Comparison of ENCODE assay signal across 7 cellular contexts in the genomic region with DNA sequence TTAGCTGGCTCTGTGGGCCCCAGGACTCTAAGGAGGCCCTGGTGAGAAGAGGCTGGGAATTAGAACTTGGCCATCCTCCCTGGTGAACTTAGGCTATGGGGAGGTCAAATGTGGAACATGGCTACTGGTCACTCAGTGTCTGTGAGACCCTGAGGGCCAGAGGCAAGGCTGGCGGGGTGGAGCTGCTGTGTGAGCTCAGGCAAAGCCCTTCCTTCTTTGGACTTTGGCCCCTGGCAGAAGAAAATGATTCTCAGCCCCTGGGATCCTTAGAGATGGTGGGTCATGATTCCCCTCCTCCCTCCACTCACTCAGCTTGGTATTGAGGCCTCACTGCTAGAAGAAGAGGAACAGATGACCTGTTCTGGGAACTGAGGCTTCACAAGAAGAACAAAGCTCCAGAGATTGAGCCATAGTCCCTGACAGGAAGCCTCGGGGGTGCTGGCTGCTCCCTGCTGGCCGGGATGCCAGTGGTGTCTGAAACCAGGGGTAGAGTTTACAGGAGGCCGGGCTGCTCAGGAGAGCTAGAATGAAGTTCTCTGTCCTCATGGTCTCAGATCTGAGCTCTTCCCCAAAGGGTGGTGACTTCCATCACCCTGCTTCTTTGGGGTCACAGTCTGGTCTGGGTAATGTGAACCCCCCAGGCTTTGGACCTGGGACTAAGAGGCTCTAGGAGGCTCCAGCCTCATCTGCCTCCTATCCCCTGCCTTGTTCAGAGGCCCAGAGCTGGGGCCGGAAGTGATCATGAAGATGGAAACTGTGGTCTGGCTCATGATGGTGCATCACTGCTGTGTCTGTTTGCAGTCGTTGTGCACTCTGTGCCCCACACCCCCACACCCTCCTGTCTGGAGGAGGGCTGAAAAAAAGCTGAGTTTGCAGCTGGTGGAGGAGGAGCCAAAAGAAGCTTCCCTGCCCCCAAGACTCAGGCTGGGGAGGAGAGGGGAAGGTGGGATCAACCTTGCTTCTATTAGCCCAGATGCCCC. TPM values are rescaled to one million over a fixed set of nuclear protein-coding genes. Genes with fewer than 3 reads are reported as not detected.
A peak's percentile ranks its signal among the peaks of the same experiment; 100 is the strongest.
DNase-seq lines count a peak whose midpoint lies in the region; ATAC-seq and TF ChIP-seq lines count a peak whose summit lies in the region.

No MANE protein-coding gene starts in this region.

- peaks cover 72% of the 10 kb centered on the region for H3K4me1 ChIP-seq in body of pancreas

- no peak overlapping the region for H3K4me3 ChIP-seq in body of pancreas

- DNase-seq in T-helper 9 cell (peak; percentile 79), body of pancreas (peak; percentile 47 to 77 (median 59)), left kidney (ENCODE audit: low read depth, low spot score) (peak; percentile 68), NCI-H128 (lab: John Stamatoyannopoulos, UW; ENCODE audit: unreplicated experiment) (no peak)
- peak; percentile 66 to 80 (median 76) for DNase-seq in stimulated activated CD4-positive, alpha-beta T cell treated with anti-CD3 and anti-CD28 coated beads, TNF-alpha, amount 100 ng/mL, for 1 hour (ENCODE audit: low read depth in 3 of 3, low spot score in 1 of 3)

- peak in 1 of 7 experiments; percentile 2 for TF ChIP-seq CTCF in body of pancreas (IDR thresholded peaks at IDR 0.05)

- no peaks in the 10 kb centered on the region for H3K36me3 ChIP-seq in body of pancreas (replicated peaks in 1 of 2; ENCODE audit: insufficient read depth in 1 of 2, low read depth in 2 of 2)

- intact Hi-C loops in body of pancreas (cut with DNase I) = no loop called here

- TF ChIP-seq POLR2A in body of pancreas (IDR thresholded peaks at IDR 0.05) = peak in 2 of 3 donors; percentile 23 to 37

- ATAC-seq in GM18909 (IDR thresholded peaks at IDR 0.05; ENCODE audit: poor library complexity, unreplicated experiment) (peak; percentile 50), HG03196 (IDR thresholded peaks at IDR 0.05; ENCODE audit: unreplicated experiment) (peak; percentile 27), body of pancreas (no peak)

- peak overlapping the region; percentile 91 to 99 (median 98) for H3K27ac ChIP-seq in body of pancreas

- no peaks in the 10 kb centered on the region for H3K9me3 ChIP-seq in body of pancreas

- WGBS in body of pancreas, 2 donors = 40 to 61% methylated on average over 3 to 6 of the region's 6 CpGs

- H3K27me3 ChIP-seq in body of pancreas = no peaks in the 10 kb centered on the region

RNA-seq across cellular contexts. Expression of a gene that starts 0.9 kb away (rescaled TPM):
- total RNA-seq in body of pancreas = 1 to 10 TPM; 5.7 to 9.9 TPM

RNA-seq across cellular contexts. Expression of a gene that starts 2.1 kb away (rescaled TPM):
- 1 to 10 TPM in 1 of 2 donors, not detected in 1; 2.9 TPM for total RNA-seq in body of pancreas

RNA-seq across cellular contexts. Expression of a gene that starts 9.1 kb away (rescaled TPM):
- 10 to 100 TPM; 20.8 to 29.7 TPM for total RNA-seq in body of pancreas

RNA-seq across cellular contexts. Expression of a gene that starts 21.3 kb away (rescaled TPM):
- total RNA-seq in body of pancreas = under 1 TPM in 1 of 2 donors, not detected in 1; 0.26 TPM

RNA-seq across cellular contexts. Expression of a gene that starts 33.8 kb away (rescaled TPM):
- total RNA-seq in body of pancreas = under 1 TPM; 0.26 to 0.99 TPM
